ENCODE assay signal across 1 cellular context in genomic region chr5:135059000-135059923, GRCh38.
TF ChIP-seq lines count a peak whose summit lies in the region.

No MANE protein-coding gene starts in this region.

TF ChIP-seq in HCT116, 20 proteins besides CTCF, POLR2A, EP300 and RAD21 (continued from another document):
- no peak for TF ChIP-seq EZH2phosphoT487 (IDR thresholded peaks at IDR 0.05; ENCODE audit: borderline replicate concordance)
- TF ChIP-seq ZBTB33 (IDR thresholded peaks at IDR 0.05; ENCODE audit: extremely low read depth, insufficient replicate concordance, low read length), result no peak
- TF ChIP-seq ELF1 (IDR thresholded peaks at IDR 0.05; ENCODE audit: borderline replicate concordance, low read depth), result no peak
- no peak for TF ChIP-seq ATF3 (IDR thresholded peaks at IDR 0.05)
- TF ChIP-seq YY1 (IDR thresholded peaks at IDR 0.05; ENCODE audit: extremely low read depth, insufficient replicate concordance, low read depth, low read length), result no peak
- TF ChIP-seq SRF (IDR thresholded peaks at IDR 0.05; ENCODE audit: low read depth), result no peak
- no peak for TF ChIP-seq JUND (IDR thresholded peaks at IDR 0.05)
- TF ChIP-seq EGR1 (IDR thresholded peaks at IDR 0.05; ENCODE audit: low read depth), result no peak
- no peak for TF ChIP-seq TCF7L2 (IDR thresholded peaks at IDR 0.05; ENCODE audit: borderline replicate concordance, extremely low read depth, insufficient read depth, insufficient read length)
- no peak for TF ChIP-seq REST (IDR thresholded peaks at IDR 0.05; ENCODE audit: low read depth)
- TF ChIP-seq EZH2 (IDR thresholded peaks at IDR 0.05), result no peak
